ENCODE assay signal across 9 cellular contexts in genomic region chr6:36129334-36129733, GRCh38. TPM values are rescaled to one million over a fixed set of nuclear protein-coding genes. Genes with fewer than 3 reads are reported as not detected.
DNase-seq lines count a peak whose midpoint lies in the region; ATAC-seq and TF ChIP-seq lines count a peak whose summit lies in the region.
"Not testable (repeated sequence)": the region's sequence is repeated elsewhere in the genome, so short reads cannot be mapped to it uniquely, and the experiment has no call there.
"Had no signal": no experiment of that assay in that cellular context is flagged by ENCODE, and none has a peak within 500 bp of the region (broad histone marks: within the 10 kb centered on the region; RNA-seq: fewer than 3 reads in every experiment).

No MANE protein-coding gene starts in this region.

- peaks cover 51% of the 10 kb centered on the region for H3K4me1 ChIP-seq in ACC112 (ENCODE audit: control insufficient read depth, insufficient read depth, low read length, unreplicated experiment)
- peaks cover 23% of the 10 kb centered on the region for H3K4me1 ChIP-seq in GM23338 (ENCODE audit: insufficient read depth)
- peaks cover 31 to 39% of the 10 kb centered on the region in 2 donors for H3K4me1 ChIP-seq in naive thymus-derived CD4-positive, alpha-beta T cell (ENCODE audit: control insufficient read depth in 2 of 2, insufficient read depth in 2 of 2, low read length in 2 of 2)

- H3K27ac Mint-ChIP-seq in GM23338; activated CD4-positive, alpha-beta memory T cell treated with anti-CD3 and anti-CD28 coated beads, Interleukin-2, amount 10 ng/mL, durations not matched to agents 7 days and 5 days: not testable (repeated sequence)
- peak overlapping the region in 1 of 2 donors; percentile 79 for H3K27ac Mint-ChIP-seq in T-cell
- H3K27ac Mint-ChIP-seq in activated naive CD4-positive, alpha-beta T cell treated with anti-CD3 and anti-CD28 coated beads, Interleukin-2, amount 10 ng/mL, durations not matched to agents 7 days and 5 days = peak overlapping the region; percentile 64
- H3K27ac Mint-ChIP-seq in central memory CD8-positive, alpha-beta T cell (ENCODE audit: low read depth) = peak overlapping the region; percentile 86
- peak overlapping the region in 8 of 9 donors; percentile 59 to 94 (median 84) for H3K27ac Mint-ChIP-seq in naive thymus-derived CD4-positive, alpha-beta T cell
- peak overlapping the region; percentile 76 for H3K27ac Mint-ChIP-seq in stimulated activated memory B cell treated with anti-CD40 and anti-IgM and Interleukin-4, amounts not matched to agents 10 μg/mL and 1 μg/mL and 100 μg/mL, for 72 hours

- peaks cover 10% of the 10 kb centered on the region for H3K27me3 Mint-ChIP-seq in GM23338 (ENCODE audit: insufficient read depth, low read depth, poor library complexity)
- H3K27me3 Mint-ChIP-seq in T-cell; activated CD4-positive, alpha-beta memory T cell treated with anti-CD3 and anti-CD28 coated beads, Interleukin-2, amount 10 ng/mL, durations not matched to agents 7 days and 5 days; activated naive CD4-positive, alpha-beta T cell treated with anti-CD3 and anti-CD28 coated beads, Interleukin-2, amount 10 ng/mL, durations not matched to agents 7 days and 5 days; central memory CD8-positive, alpha-beta T cell; naive thymus-derived CD4-positive, alpha-beta T cell; stimulated activated memory B cell treated with anti-CD40 and anti-IgM and Interleukin-4, amounts not matched to agents 10 μg/mL and 1 μg/mL and 100 μg/mL, for 72 hours: not testable (repeated sequence)

- not testable (repeated sequence) for H3K36me3 ChIP-seq in ACC112 (ENCODE audit: insufficient read depth, low read length); GM23338 (ENCODE audit: insufficient read depth)
- peaks cover 0 to 16% (median 8%) of the 10 kb centered on the region in 3 experiments for H3K36me3 ChIP-seq in naive thymus-derived CD4-positive, alpha-beta T cell (ENCODE audit: control insufficient read depth in 2 of 3, insufficient read depth in 3 of 3, low read length in 3 of 3)

- not testable (repeated sequence) for ATAC-seq in GM23338; T-cell (replicated peaks in 1 of 4); central memory CD8-positive, alpha-beta T cell (replicated peaks; ENCODE audit: extremely low read depth, poor library complexity, severe bottlenecking); naive thymus-derived CD4-positive, alpha-beta T cell; stimulated activated memory B cell treated with anti-CD40 and anti-IgM and Interleukin-4, amounts not matched to agents 10 μg/mL and 1 μg/mL and 100 μg/mL, for 72 hours

- not testable (repeated sequence) for H3K9me2 ChIP-seq in GM23338 (ENCODE audit: insufficient read depth)

- POLR2A ChIA-PET in T-cell (lab: Charles Lee) = not testable (repeated sequence)
- POLR2A ChIA-PET in activated CD4-positive, alpha-beta memory T cell treated with anti-CD3 and anti-CD28 coated beads, Interleukin-2, amount 10 ng/mL, durations not matched to agents 7 days and 5 days (lab: Charles Lee) = interaction anchor here (2.8 to 5.3 kb wide), 3 partner anchors 8 to 101 kb away, joined by 26 to 148 read pairs (median 42); partner anchors contain the start of gene MAPK14
- POLR2A ChIA-PET in naive thymus-derived CD4-positive, alpha-beta T cell (lab: Charles Lee) = interaction anchor here (0.9 to 3.1 kb wide), 6 partner anchors 8 to 66 kb away, joined by 3 to 53 read pairs (median 4); no protein-coding TSS in a partner anchor

- not testable (repeated sequence) for H2AFZ ChIP-seq in ACC112 (ENCODE audit: low read length, unreplicated experiment); GM23338

- peaks cover 11% of the 10 kb centered on the region for H3K79me2 ChIP-seq in ACC112 (ENCODE audit: control insufficient read depth, insufficient read depth, low read length, unreplicated experiment)
- H3K79me2 ChIP-seq in GM23338 (replicated peaks; ENCODE audit: insufficient read depth) = not testable (repeated sequence)

- 0 out of 2 replicates have a peak overlapping the region, but pooled peaks have one; percentile 75 for H3K27ac ChIP-seq in ACC112 (ENCODE audit: low read depth, low read length)
- not testable (repeated sequence) for H3K27ac ChIP-seq in GM23338 (ENCODE audit: low read depth); naive thymus-derived CD4-positive, alpha-beta T cell (ENCODE audit: low read depth, low read length)

- intact Hi-C loops in naive thymus-derived CD4-positive, alpha-beta T cell (cut with micrococcal nuclease) = loop anchor here in 1 of 2 donors (10.0 kb wide), 2 partner anchors 205 to 465 kb away; partner anchors contain the start of genes SRPK1 and SRSF3

- not testable (repeated sequence) for H3K36me3 Mint-ChIP-seq in GM23338 (ENCODE audit: low read depth)
- H3K36me3 Mint-ChIP-seq in T-cell = peaks cover 12% of the 10 kb centered on the region
- peaks cover 17% of the 10 kb centered on the region for H3K36me3 Mint-ChIP-seq in activated CD4-positive, alpha-beta memory T cell treated with anti-CD3 and anti-CD28 coated beads, Interleukin-2, amount 10 ng/mL, durations not matched to agents 7 days and 5 days (ENCODE audit: low read depth)
- H3K36me3 Mint-ChIP-seq in activated naive CD4-positive, alpha-beta T cell treated with anti-CD3 and anti-CD28 coated beads, Interleukin-2, amount 10 ng/mL, durations not matched to agents 7 days and 5 days = peaks cover 17% of the 10 kb centered on the region
- H3K36me3 Mint-ChIP-seq in central memory CD8-positive, alpha-beta T cell (ENCODE audit: insufficient read depth) = peaks cover 18% of the 10 kb centered on the region
- H3K36me3 Mint-ChIP-seq in naive thymus-derived CD4-positive, alpha-beta T cell = peaks cover 0 to 14% (median 9%) of the 10 kb centered on the region in 5 donors
- peaks cover 13% of the 10 kb centered on the region for H3K36me3 Mint-ChIP-seq in stimulated activated memory B cell treated with anti-CD40 and anti-IgM and Interleukin-4, amounts not matched to agents 10 μg/mL and 1 μg/mL and 100 μg/mL, for 72 hours

- H3K9me3 Mint-ChIP-seq in GM23338; T-cell; activated CD4-positive, alpha-beta memory T cell treated with anti-CD3 and anti-CD28 coated beads, Interleukin-2, amount 10 ng/mL, durations not matched to agents 7 days and 5 days; activated naive CD4-positive, alpha-beta T cell treated with anti-CD3 and anti-CD28 coated beads, Interleukin-2, amount 10 ng/mL, durations not matched to agents 7 days and 5 days; central memory CD8-positive, alpha-beta T cell; naive thymus-derived CD4-positive, alpha-beta T cell; stimulated activated memory B cell treated with anti-CD40 and anti-IgM and Interleukin-4, amounts not matched to agents 10 μg/mL and 1 μg/mL and 100 μg/mL, for 72 hours: not testable (repeated sequence)

- not testable (repeated sequence) for H3K9me3 ChIP-seq in naive thymus-derived CD4-positive, alpha-beta T cell (ENCODE audit: control insufficient read depth in 2 of 3, low read length in 3 of 3)

- not testable (repeated sequence) for TF ChIP-seq CTCF in GM23338 (conservative IDR thresholded peaks at IDR 0.05; ENCODE audit: low read depth in 2 of 2)

- H3K4me3 Mint-ChIP-seq in GM23338 = not testable (repeated sequence)
- H3K4me3 Mint-ChIP-seq in T-cell = peak overlapping the region; percentile 71 to 80 (median 75)
- H3K4me3 Mint-ChIP-seq in activated CD4-positive, alpha-beta memory T cell treated with anti-CD3 and anti-CD28 coated beads, Interleukin-2, amount 10 ng/mL, durations not matched to agents 7 days and 5 days = peak overlapping the region; percentile 43
- peak overlapping the region; percentile 40 for H3K4me3 Mint-ChIP-seq in activated naive CD4-positive, alpha-beta T cell treated with anti-CD3 and anti-CD28 coated beads, Interleukin-2, amount 10 ng/mL, durations not matched to agents 7 days and 5 days
- peak overlapping the region; percentile 86 for H3K4me3 Mint-ChIP-seq in central memory CD8-positive, alpha-beta T cell
- H3K4me3 Mint-ChIP-seq in naive thymus-derived CD4-positive, alpha-beta T cell = peak overlapping the region; percentile 36 to 91 (median 77)
- peak overlapping the region; percentile 47 for H3K4me3 Mint-ChIP-seq in stimulated activated memory B cell treated with anti-CD40 and anti-IgM and Interleukin-4, amounts not matched to agents 10 μg/mL and 1 μg/mL and 100 μg/mL, for 72 hours

- not testable (repeated sequence) for H3K27me3 ChIP-seq in ACC112 (ENCODE audit: insufficient read depth, low read length); naive thymus-derived CD4-positive, alpha-beta T cell (ENCODE audit: control insufficient read depth in 2 of 2, insufficient read depth in 2 of 2, low read length in 2 of 2)
- H3K27me3 ChIP-seq in GM23338 (ENCODE audit: insufficient read depth) = peaks cover 14% of the 10 kb centered on the region; the same call in 1 of the 2 replicates

- H3K4me2 ChIP-seq in GM23338 = 0 out of 2 replicates have a peak overlapping the region, but pooled peaks have one; percentile 90

- not testable (repeated sequence) for H3F3A ChIP-seq in GM23338 (replicated peaks; ENCODE audit: low read depth)

- H4K20me1 ChIP-seq in GM23338 (replicated peaks; ENCODE audit: insufficient read depth) = not testable (repeated sequence)

- H3K4me1 Mint-ChIP-seq in GM23338 (peaks cover 31% of the 10 kb centered on the region), T-cell (peaks cover 56 to 77% (median 63%) of the 10 kb centered on the region in 3 donors)
- H3K4me1 Mint-ChIP-seq in activated CD4-positive, alpha-beta memory T cell treated with anti-CD3 and anti-CD28 coated beads, Interleukin-2, amount 10 ng/mL, durations not matched to agents 7 days and 5 days = peaks cover 60% of the 10 kb centered on the region
- H3K4me1 Mint-ChIP-seq in activated naive CD4-positive, alpha-beta T cell treated with anti-CD3 and anti-CD28 coated beads, Interleukin-2, amount 10 ng/mL, durations not matched to agents 7 days and 5 days = peaks cover 65% of the 10 kb centered on the region
- peaks cover 56% of the 10 kb centered on the region for H3K4me1 Mint-ChIP-seq in central memory CD8-positive, alpha-beta T cell
- peaks cover 41 to 73% (median 66%) of the 10 kb centered on the region in 7 donors for H3K4me1 Mint-ChIP-seq in naive thymus-derived CD4-positive, alpha-beta T cell
- peaks cover 48% of the 10 kb centered on the region for H3K4me1 Mint-ChIP-seq in stimulated activated memory B cell treated with anti-CD40 and anti-IgM and Interleukin-4, amounts not matched to agents 10 μg/mL and 1 μg/mL and 100 μg/mL, for 72 hours

- DNase-seq in GM23338 (ENCODE audit: low spot score); T-cell; activated CD4-positive, alpha-beta memory T cell treated with anti-CD3 and anti-CD28 coated beads, Interleukin-2, amount 10 ng/mL, durations not matched to agents 7 days and 5 days; activated naive CD4-positive, alpha-beta T cell treated with anti-CD3 and anti-CD28 coated beads, Interleukin-2, amount 10 ng/mL, durations not matched to agents 7 days and 5 days; central memory CD8-positive, alpha-beta T cell (ENCODE audit: low spot score in 2 of 2); naive thymus-derived CD4-positive, alpha-beta T cell: not testable (repeated sequence)

- CTCF ChIA-PET in T-cell (lab: Charles Lee) = interaction anchor here in 1 of 2 donors (3.3 kb wide), 1 partner anchor 9 kb away, joined by 25 read pairs; no protein-coding TSS in a partner anchor
- CTCF ChIA-PET in activated CD4-positive, alpha-beta memory T cell treated with anti-CD3 and anti-CD28 coated beads, Interleukin-2, amount 10 ng/mL, durations not matched to agents 7 days and 5 days (lab: Charles Lee) = interaction anchor here (0.7 to 1.3 kb wide), 4 partner anchors 10 to 66 kb away, joined by 3 to 4 read pairs (median 4); no protein-coding TSS in a partner anchor
- CTCF ChIA-PET in activated naive CD4-positive, alpha-beta T cell treated with anti-CD3 and anti-CD28 coated beads, Interleukin-2, amount 10 ng/mL, durations not matched to agents 7 days and 5 days (lab: Charles Lee) = interaction anchor here (0.7 to 2.8 kb wide), 3 partner anchors 10 to 102 kb away, joined by 3 to 13 read pairs (median 3); partner anchors contain the start of gene MAPK14
- CTCF ChIA-PET in naive thymus-derived CD4-positive, alpha-beta T cell (lab: Charles Lee) = interaction anchor here (3.3 kb wide), 1 partner anchor 8 kb away, joined by 16 read pairs; no protein-coding TSS in a partner anchor

- H3K4me3 ChIP-seq in ACC112 (ENCODE audit: low read depth, low read length); GM23338; naive thymus-derived CD4-positive, alpha-beta T cell (ENCODE audit: low read length): not testable (repeated sequence)

RNA-seq across cellular contexts. Expression of gene MAPK13, which starts 1.0 kb away (rescaled TPM):
- total RNA-seq in GM23338 (2014; rRNA removed; shearing (Covaris generic)) = 7.7 and 12.3 TPM in 2 replicates
- 6.3 TPM in 2 replicates for polyA plus RNA-seq in GM23338 (2016; fragmentation: Nextera tagmentation; extraction: Ambion mirVana)
- 10 to 100 TPM; 38.2 to 45.6 (median 44.1) TPM for total RNA-seq in T-cell
- total RNA-seq in activated CD4-positive, alpha-beta memory T cell treated with anti-CD3 and anti-CD28 coated beads, Interleukin-2, amount 10 ng/mL, durations not matched to agents 7 days and 5 days = 10 to 100 TPM; 53.7 to 56.2 TPM
- total RNA-seq in naive thymus-derived CD4-positive, alpha-beta T cell = 10 to 100 TPM; 27.0 to 53.1 (median 33.7) TPM
- polyA plus RNA-seq in naive thymus-derived CD4-positive, alpha-beta T cell = 10 to 100 TPM; 34.2 to 51.4 TPM
- total RNA-seq: SK-MEL-5 had no signal
